Comparison of ENCODE assay signal across 8 cellular contexts in genomic region chr2:70142590-70143313, GRCh38. TPM values are rescaled to one million over a fixed set of nuclear protein-coding genes. Genes with fewer than 3 reads are reported as not detected.
DNase-seq lines count a peak whose midpoint lies in the region; ATAC-seq and TF ChIP-seq lines count a peak whose summit lies in the region.

No MANE protein-coding gene starts in this region.

- DNase-seq in GM13976 (ENCODE audit: low spot score) (peak; percentile 97), NCI-H1436 (lab: John Stamatoyannopoulos, UW) (peak; percentile 99), SW480 (ENCODE audit: low spot score) (peak; percentile 99), adrenal gland (peak; percentile 99 to 100 (median 100)), heart right ventricle (peak; percentile 99 to 100), posterior vena cava (ENCODE audit: low spot score) (peak; percentile 100), upper lobe of right lung (peak; percentile 100)

- H3K4me1 ChIP-seq in adrenal gland (replicated peaks in 1 of 2) (peaks cover 11 to 19% of the 10 kb centered on the region in 2 donors), heart right ventricle (peaks cover 6 to 37% (median 20%) of the 10 kb centered on the region in 9 donors), upper lobe of right lung (peaks cover 24% of the 10 kb centered on the region)

- H3K9me3 ChIP-seq in adrenal gland (replicated peaks in 1 of 3) (no peaks in the 10 kb centered on the region), heart right ventricle (no peaks in the 10 kb centered on the region), upper lobe of right lung (no peaks in the 10 kb centered on the region)

- H3K27ac ChIP-seq in adrenal gland (peak overlapping the region; percentile 84 to 100 (median 98)), heart right ventricle (peak overlapping the region; percentile 93 to 100 (median 100)), upper lobe of right lung (peak overlapping the region; percentile 99)

- H3K36me3 ChIP-seq in adrenal gland (replicated peaks in 1 of 2) (no peaks in the 10 kb centered on the region), heart right ventricle (no peaks in the 10 kb centered on the region), upper lobe of right lung (no peaks in the 10 kb centered on the region)

- H3K4me3 ChIP-seq in adrenal gland (peak overlapping the region in 2 of 4 donors; percentile 33 to 68), heart right ventricle (peak overlapping the region; percentile 19 to 75 (median 67)), upper lobe of right lung (peak overlapping the region; percentile 60)

- peak; percentile 99 for TF ChIP-seq CTCF in GM13976 (IDR thresholded peaks at IDR 0.05; ENCODE audit: borderline replicate concordance, control extremely low read depth, extremely low read depth, insufficient read depth, missing control alignments)
- peak; percentile 89 to 100 (median 99) for TF ChIP-seq CTCF in adrenal gland (IDR thresholded peaks at IDR 0.05)
- TF ChIP-seq CTCF in heart right ventricle (IDR thresholded peaks at IDR 0.05) = peak; percentile 80 to 99 (median 97)
- TF ChIP-seq CTCF in upper lobe of right lung (IDR thresholded peaks at IDR 0.05) = peak; percentile 96

- peak; percentile 69 for ATAC-seq in HG02852 (IDR thresholded peaks at IDR 0.05; ENCODE audit: unreplicated experiment)
- peak; percentile 88 to 96 (median 92) for ATAC-seq in heart right ventricle
- ATAC-seq in upper lobe of right lung = peak; percentile 90

- TF ChIP-seq POLR2A in adrenal gland (IDR thresholded peaks at IDR 0.05) = peak; percentile 69 to 85

- H3K27me3 ChIP-seq in adrenal gland = no peaks in the 10 kb centered on the region
- no peaks in the 10 kb centered on the region for H3K27me3 ChIP-seq in heart right ventricle
- no peaks in the 10 kb centered on the region for H3K27me3 ChIP-seq in upper lobe of right lung

- in situ Hi-C loops in GM13976 (cut with MboI; ENCODE audit: low sequenced_read_pairs, unreplicated experiment) = loop anchor here (10.0 kb wide), 1 partner anchor 228 kb away; the partner anchor contains the start of gene MXD1

- intact Hi-C loops in adrenal gland (cut with DNase I) (loop anchor here (5.0 to 10.0 kb wide), 2 partner anchors 55 to 228 kb away; partner anchors contain the start of genes PCBP1 (in 2 of the 2) and MXD1 (in 1 of the 2)), heart right ventricle (cut with DNase I) (loop anchor here (1.0 to 10.0 kb wide), 13 partner anchors 18 to 230 kb away; partner anchors contain the start of genes PCBP1 (in 5 of the 10), MXD1 (in 4 of the 10) and TIA1 (in 1 of the 10)), posterior vena cava (cut with DNase I) (loop anchor here (1.0 to 5.0 kb wide), 3 partner anchors 52 to 230 kb away; no protein-coding TSS in a partner anchor), upper lobe of right lung (cut with DNase I) (no loop called here)

- WGBS in adrenal gland, 4 donors = 0 to 2% (median 1%) methylated on average over 16 to 50 of the region's 50 CpGs
- WGBS in heart right ventricle, 2 donors = 1% methylated on average over 48 to 50 of the region's 50 CpGs

RNA-seq across cellular contexts. Expression of gene C2orf42, which starts 48.1 kb away (rescaled TPM):
- total RNA-seq in adrenal gland (10 to 100 TPM; 15.6 to 33.7 (median 20.6) TPM), heart right ventricle (10 to 100 TPM in 4 of 10 donors, 1 to 10 TPM in 6; 7.3 to 15.5 (median 9.7) TPM), posterior vena cava (10 to 100 TPM; 13.1 to 17.8 TPM), upper lobe of right lung (9.6 TPM)
- polyA plus RNA-seq in adrenal gland (10 to 100 TPM in 2 of 3 donors, 1 to 10 TPM in 1; 8.0 to 13.7 (median 13.5) TPM), heart right ventricle (1 to 10 TPM; 3.8 to 5.6 TPM)

RNA-seq across cellular contexts. Expression of gene PCBP1, which starts 55.5 kb away (rescaled TPM):
- total RNA-seq in adrenal gland (100 to 1,000 TPM; 142 to 511 (median 317) TPM), heart right ventricle (100 to 1,000 TPM; 197 to 275 (median 219) TPM), posterior vena cava (100 to 1,000 TPM; 238 to 269 TPM), upper lobe of right lung (337 TPM)
- polyA plus RNA-seq in adrenal gland (100 to 1,000 TPM; 269 to 405 (median 350) TPM), heart right ventricle (100 to 1,000 TPM; 237 to 288 TPM)
